ENCODE assay signal across 8 cellular contexts in the genomic region with DNA sequence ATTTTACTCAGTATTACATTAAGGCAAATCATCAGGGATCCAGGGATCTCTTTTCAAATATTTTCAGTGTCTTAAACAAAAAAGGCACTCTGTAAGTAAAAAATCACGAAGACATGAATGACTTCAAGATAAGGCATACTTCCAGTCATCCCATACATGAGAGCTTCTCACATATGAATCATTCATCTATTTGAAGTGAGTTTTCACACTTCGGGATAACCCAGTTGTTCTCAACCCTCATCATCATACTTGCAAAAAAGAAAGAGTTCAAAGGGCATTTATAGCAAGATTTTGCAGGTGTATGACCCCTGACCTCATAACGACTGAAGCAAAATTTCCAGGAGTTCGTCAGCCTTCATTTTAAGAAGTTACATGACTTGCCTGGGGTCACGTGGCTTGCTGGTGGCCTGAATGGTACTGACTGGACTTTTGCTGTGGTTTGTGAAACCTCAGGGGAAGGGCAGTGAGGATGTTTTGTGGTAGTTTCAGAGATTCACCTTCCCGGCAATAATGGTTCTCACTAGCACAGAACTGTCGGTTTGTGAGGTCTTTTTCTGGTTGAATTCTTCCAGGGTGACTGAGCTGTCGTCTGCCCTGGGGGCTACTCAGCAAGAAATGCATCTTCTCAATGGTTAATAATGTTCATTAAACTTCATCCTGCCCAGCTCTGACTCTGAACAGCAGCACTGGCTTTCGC.
A peak's percentile ranks its signal among the peaks of the same experiment; 100 is the strongest.
DNase-seq lines count a peak whose midpoint lies in the region; ATAC-seq lines count a peak whose summit lies in the region.

No MANE protein-coding gene starts in this region.

- H2BK15ac ChIP-seq in mesendoderm (replicated peaks; ENCODE audit: low read depth), result no peak overlapping the region

- H2AK5ac ChIP-seq in mesendoderm (ENCODE audit: low read length), result no peak overlapping the region

- H3K4me2 ChIP-seq in mesendoderm (ENCODE audit: low read length), result no peak overlapping the region

- H3K4me3 ChIP-seq in mesendoderm (ENCODE audit: low read length), result no peak overlapping the region

- no peaks in the 10 kb centered on the region for H3K79me1 ChIP-seq in mesendoderm (ENCODE audit: low read length)

- no peaks in the 10 kb centered on the region for H3K79me2 ChIP-seq in mesendoderm (ENCODE audit: control insufficient read depth, insufficient read depth, low read length)

- H2BK5ac ChIP-seq in mesendoderm (ENCODE audit: low read length), result no peak overlapping the region

- H3K36me3 ChIP-seq in mesendoderm (ENCODE audit: control insufficient read depth, insufficient read depth, low read length), result no peaks in the 10 kb centered on the region

- no peaks in the 10 kb centered on the region for H3K4me1 ChIP-seq in mesendoderm (ENCODE audit: control insufficient read depth, low read depth, low read length)

- WGBS in mesendoderm (ENCODE audit: extremely low coverage, insufficient coverage, low lambda C conversion rate), result no CpG with 5 or more reads among the region's 9 CpGs

- no peak overlapping the region for H2BK120ac ChIP-seq in mesendoderm (ENCODE audit: low read depth, low read length)

- no peak overlapping the region for H3K9ac ChIP-seq in mesendoderm (ENCODE audit: low read length)

- peak overlapping the region; percentile 6 for H3K56ac ChIP-seq in mesendoderm (ENCODE audit: low read length)

- no peak overlapping the region for H4K8ac ChIP-seq in mesendoderm (ENCODE audit: low read depth, low read length)

- DNase-seq in mesendoderm (no peak), medulla oblongata (ENCODE audit: extremely low spot score) (no peak), Ammon's horn (ENCODE audit: low spot score) (no peak), NCI-H1105 treated with DMSO at 0.1 percent for 48 hours (lab: John Stamatoyannopoulos, UW) (no peak)
- no peak for DNase-seq in effector CD4-positive, alpha-beta T cell

- H3K4ac ChIP-seq in mesendoderm (ENCODE audit: low read depth, low read length), result no peak overlapping the region

- H4K5ac ChIP-seq in mesendoderm (ENCODE audit: low read length), result no peak overlapping the region

- H3K27ac ChIP-seq in mesendoderm (ENCODE audit: low read depth, low read length), result peak overlapping the region; percentile 21

- H3K18ac ChIP-seq in mesendoderm (ENCODE audit: low read length), result no peak overlapping the region

- no peaks in the 10 kb centered on the region for H3K27me3 ChIP-seq in mesendoderm (ENCODE audit: insufficient read depth, low read length, poor library complexity)

- no peak overlapping the region for H3K23ac ChIP-seq in mesendoderm (ENCODE audit: low read length)

- ATAC-seq in GM18861 (IDR thresholded peaks at IDR 0.05; ENCODE audit: unreplicated experiment) (peak; percentile 44), GM21619 (IDR thresholded peaks at IDR 0.05; ENCODE audit: unreplicated experiment) (peak; percentile 69), HG03439 (IDR thresholded peaks at IDR 0.05; ENCODE audit: unreplicated experiment) (peak; percentile 75)
